ENCODE assay signal across 20 cellular contexts in genomic region chr20:63306673-63307537, GRCh38. TPM values are rescaled to one million over a fixed set of nuclear protein-coding genes. Genes with fewer than 3 reads are reported as not detected.
DNase-seq lines count a peak whose midpoint lies in the region; ATAC-seq, FAIRE-seq and TF ChIP-seq lines count a peak whose summit lies in the region.
"Had no signal": no experiment of that assay in that cellular context is flagged by ENCODE, and none has a peak within 500 bp of the region (broad histone marks: within the 10 kb centered on the region; RNA-seq: fewer than 3 reads in every experiment).

No MANE protein-coding gene starts in this region.

- no peaks in the 10 kb centered on the region for H3K9me1 ChIP-seq in K562 (ENCODE audit: control insufficient read depth, insufficient read depth, low read length)

- H3K27me3 ChIP-seq in right cardiac atrium (ENCODE audit: control insufficient read depth, insufficient read depth): no peaks in the 10 kb centered on the region
- peaks cover 0 to 45% of the 10 kb centered on the region in 2 experiments; a peak in 2 of 5 replicates for H3K27me3 ChIP-seq in K562 (ENCODE audit: control insufficient read depth in 2 of 2, insufficient read depth in 2 of 2, low read length in 2 of 2)

- H3K36me3 ChIP-seq in HEK293 (ENCODE audit: control insufficient read depth in 2 of 2, insufficient read depth in 1 of 2, low read length in 2 of 2) (no peaks in the 10 kb centered on the region), K562 (ENCODE audit: control insufficient read depth, insufficient read depth, low read length) (no peaks in the 10 kb centered on the region)
- H3K36me3 ChIP-seq: HAP-1 had no signal

- H3K4me1 ChIP-seq in right cardiac atrium (ENCODE audit: control insufficient read depth, insufficient read depth, low read length) (no peaks in the 10 kb centered on the region), HEK293 (ENCODE audit: control insufficient read depth, insufficient read depth, low read length) (no peaks in the 10 kb centered on the region), K562 (replicated peaks in 1 of 2; ENCODE audit: control insufficient read depth in 2 of 2, insufficient read depth in 2 of 2, low read length in 2 of 2) (peaks cover 0 to 36% of the 10 kb centered on the region in 2 experiments; a peak in 2 of 5 replicates)
- H3K4me1 ChIP-seq: Caco-2, HAP-1 had no signal

- POLR2A ChIA-PET in HEK293 (lab: Yijun Ruan, JAX) (no interaction called here), K562 (lab: Yijun Ruan, JAX) (no interaction called here)

- TF ChIP-seq EP300 in K562 (IDR thresholded peaks at IDR 0.05; ENCODE audit: low read length): no peak

- intact Hi-C loops in right cardiac atrium (cut with DNase I): no loop called here
- intact Hi-C loops in left cardiac atrium (cut with DNase I): no loop called here
- intact Hi-C loops in K562 (cut with micrococcal nuclease): no loop called here
- intact Hi-C loops in left colon (cut with DNase I, micrococcal nuclease): no loop called here

- no peak for TF ChIP-seq RAD21 in K562 (CRISPR knock-in tag; conservative IDR thresholded peaks at IDR 0.05 in 1 of 2, IDR thresholded peaks at IDR 0.05 in 1 of 2)

- ATAC-seq in right cardiac atrium (no peak), left cardiac atrium (no peak), K562 (no peak), left colon (no peak)
- ATAC-seq: CD8-positive, alpha-beta T cell; GM12878; GM23338 had no signal

- H3K9me3 ChIP-seq in right cardiac atrium (ENCODE audit: control insufficient read depth, low read length) (no peaks in the 10 kb centered on the region), HEK293 (ENCODE audit: control insufficient read depth, insufficient read depth, low read depth, low read length) (no peaks in the 10 kb centered on the region), K562 (replicated peaks; ENCODE audit: control insufficient read depth, insufficient read depth, low read depth, low read length) (no peaks in the 10 kb centered on the region)
- H3K9me3 ChIP-seq: HAP-1 had no signal

- 85% methylated on average over 35 of the region's 35 CpGs for WGBS in right cardiac atrium
- WGBS in K562 (ENCODE audit: insufficient coverage, low coverage, missing lambda C conversion rate): 34% methylated on average over 28 of the region's 35 CpGs

- no peak overlapping the region; a peak in 1 of 4 replicates for H3K9ac ChIP-seq in K562 (ENCODE audit: insufficient read depth in 1 of 2, low read depth in 2 of 2, low read length in 2 of 2)

- H3K27ac ChIP-seq in right cardiac atrium (ENCODE audit: low read length) (no peak overlapping the region), HEK293 (ENCODE audit: extremely low read depth, low read depth, low read length) (no peak overlapping the region), K562 (ENCODE audit: extremely low read depth, low read depth, low read length) (no peak overlapping the region)
- H3K27ac ChIP-seq: C4-2B had no signal

- BruUV-seq in K562 (replicated peaks; lab: Mats Ljungman, UMichigan): no TSS peak

- TF ChIP-seq CTCF in HEK293 (tag by site-specific recombination; IDR thresholded peaks at IDR 0.05): no peak
- no peak for TF ChIP-seq CTCF in K562 (IDR thresholded peaks at IDR 0.05 in 2 of 3, conservative IDR thresholded peaks at IDR 0.05 in 1 of 3; ENCODE audit: insufficient read depth in 2 of 3, low read depth in 1 of 3, low read length in 3 of 3)

- CTCF ChIA-PET in HEK293 (lab: Yijun Ruan, JAX): interaction anchor here (0.6 to 4.9 kb wide), 4 partner anchors 74 to 196 kb away, joined by 3 to 89 read pairs (median 12); no protein-coding TSS in a partner anchor
- CTCF ChIA-PET in K562 (lab: Yijun Ruan, JAX; ENCODE audit: low intra/inter-chr PET ratio): no interaction called here

- no peak overlapping the region for H2AFZ ChIP-seq in K562 (ENCODE audit: low read depth, low read length)
- H2AFZ ChIP-seq: GM23338 had no signal

- 0 out of 2 replicates have a peak, but pooled peaks cover 7% of the 10 kb centered on the region for H4K20me1 ChIP-seq in K562 (replicated peaks; ENCODE audit: control insufficient read depth, insufficient read depth, low read length)

- H3K4me3 ChIP-seq in right cardiac atrium (ENCODE audit: low read length) (no peak overlapping the region), HEK293 (ENCODE audit: low read depth, low read length) (no peak overlapping the region), K562 (no peak overlapping the region)
- H3K4me3 ChIP-seq: GM12878, GM23338, HAP-1 had no signal

- no peak overlapping the region for H3K4me2 ChIP-seq in K562 (ENCODE audit: insufficient read depth, low read length)
- H3K4me2 ChIP-seq: GM23338 had no signal

- FAIRE-seq in K562 (lab: Jason Lieb, UNC): no peak
- FAIRE-seq in HTR-8/SVneo (lab: Jason Lieb, UNC): no peak
- FAIRE-seq: GM12878, H54 had no signal

- H3K79me2 ChIP-seq in K562 (ENCODE audit: control insufficient read depth, insufficient read depth, low read length): no peaks in the 10 kb centered on the region

- in situ Hi-C loops in K562 (cut with MboI): no loop called here

- DNase-seq in right cardiac atrium (peak in 2 of 3 donors; percentile 38 to 51), left cardiac atrium (no peak), K562 (ENCODE audit: extremely low read depth in 1 of 4, low spot score in 3 of 4) (no peak), left colon (no peak), HTR-8/SVneo (ENCODE audit: insufficient read length, low spot score) (no peak)
- DNase-seq: Caco-2; CD4-positive, CD25-positive, alpha-beta regulatory T cell; DMS153; EL; GDM1 had no signal

- no peak for TF ChIP-seq POLR2A in K562 (conservative IDR thresholded peaks at IDR 0.05)

RNA-seq across cellular contexts. Expression of gene COL20A1, which starts 13.9 kb away (rescaled TPM):
- total RNA-seq in right cardiac atrium (not detected), left cardiac atrium (not detected), K562 (2014; rRNA removed) (not detected in 2 replicates), K562 (2014; rRNA removed; fragmentation: Illumina TruSeq; extraction: Trizol) (not detected in 2 replicates), K562 (2015; rRNA removed; fragmentation: Illumina TruSeq; extraction: Trizol) (not detected in 2 replicates), K562 (2021) (not detected in 2 replicates), left colon (not detected)
- polyA plus RNA-seq in right cardiac atrium (not detected), K562 (2011; rRNA removed) (not detected in 2 replicates), K562 (2014; fragmentation: Illumina TruSeq; extraction: Trizol) (not detected in 2 replicates), K562 (2014; fragmentation: Nextera tagmentation; extraction: Ambion mirVana) (not detected), K562 (2014; rRNA removed) (not detected in 2 replicates)
- total RNA-seq in K562 (2011; cell fraction: chromatin; rRNA removed; ENCODE audit: low replicate concordance): 0.12 and 0.19 TPM in 2 replicates
- 0.26 and 0.33 TPM in 2 replicates for total RNA-seq in K562 (2011; cell fraction: nucleolus; rRNA removed)
- 0.15 TPM in 1 of 2 replicates, not detected in the other for total RNA-seq in K562 (2011; cell fraction: nucleoplasm; rRNA removed)
- under 0.01 TPM in 1 of 2 replicates, not detected in the other for polyA plus RNA-seq in K562 (2011; cell fraction: cytosol; rRNA removed)
- 0.06 and 0.26 TPM in 2 replicates for polyA plus RNA-seq in K562 (2011; cell fraction: nucleus; rRNA removed)
- 0.06 TPM in 1 of 2 replicates, not detected in the other for polyA plus RNA-seq in K562 (2012)
- polyA minus RNA-seq in K562 (2011; rRNA and poly(A)+ RNA removed): not detected in 2 replicates
- not detected in 2 replicates for polyA minus RNA-seq in K562 (2011; cell fraction: cytosol; rRNA and poly(A)+ RNA removed)
- not detected in 2 replicates for polyA minus RNA-seq in K562 (2011; cell fraction: nucleus; rRNA and poly(A)+ RNA removed)
- total RNA-seq: A172, A673, GM12878 had no signal
- polyA plus RNA-seq: BJ; CD4-positive, CD25-positive, alpha-beta regulatory T cell; GM12878 had no signal

RNA-seq across cellular contexts. Expression of gene ARFGAP1, which starts 34.3 kb away (rescaled TPM):
- total RNA-seq in right cardiac atrium (10 to 100 TPM; 39.5 to 50.7 (median 41.7) TPM), left cardiac atrium (10 to 100 TPM; 32.1 to 50.3 TPM), K562 (2014; rRNA removed) (42.4 and 44.3 TPM in 2 replicates), K562 (2014; rRNA removed; fragmentation: Illumina TruSeq; extraction: Trizol) (15.7 and 17.6 TPM in 2 replicates), K562 (2015; rRNA removed; fragmentation: Illumina TruSeq; extraction: Trizol) (33.5 and 33.9 TPM in 2 replicates), K562 (2021) (85.3 and 102 TPM in 2 replicates), left colon (10 to 100 TPM; 67.4 to 95.2 TPM)
- polyA plus RNA-seq in right cardiac atrium (36.9 TPM), K562 (2011; rRNA removed) (39.1 and 89.8 TPM in 2 replicates), K562 (2014; fragmentation: Illumina TruSeq; extraction: Trizol) (24.9 and 45.2 TPM in 2 replicates), K562 (2014; fragmentation: Nextera tagmentation; extraction: Ambion mirVana) (under 1 TPM; 0.53 to 0.95 TPM), K562 (2014; rRNA removed) (54.4 and 73.2 TPM in 2 replicates)
- total RNA-seq in K562 (2011; cell fraction: chromatin; rRNA removed; ENCODE audit: low replicate concordance): 379 and 853 TPM in 2 replicates
- 493 and 502 TPM in 2 replicates for total RNA-seq in K562 (2011; cell fraction: nucleolus; rRNA removed)
- 305 and 355 TPM in 2 replicates for total RNA-seq in K562 (2011; cell fraction: nucleoplasm; rRNA removed)
- 59.1 and 89.5 TPM in 2 replicates for polyA plus RNA-seq in K562 (2011; cell fraction: cytosol; rRNA removed)
- 848 and 934 TPM in 2 replicates for polyA plus RNA-seq in K562 (2011; cell fraction: nucleus; rRNA removed)
- polyA plus RNA-seq in K562 (2012): 64.7 and 85.4 TPM in 2 replicates
- polyA minus RNA-seq in K562 (2011; rRNA and poly(A)+ RNA removed): 24.6 and 29.9 TPM in 2 replicates
- 33.3 and 40.3 TPM in 2 replicates for polyA minus RNA-seq in K562 (2011; cell fraction: cytosol; rRNA and poly(A)+ RNA removed)
- 103 and 183 TPM in 2 replicates for polyA minus RNA-seq in K562 (2011; cell fraction: nucleus; rRNA and poly(A)+ RNA removed)

RNA-seq across cellular contexts. Expression of gene NKAIN4, which starts 52.6 kb away (rescaled TPM):
- total RNA-seq in right cardiac atrium: not detected
- polyA plus RNA-seq in right cardiac atrium: not detected
- not detected for total RNA-seq in left cardiac atrium
- not detected in 2 replicates for total RNA-seq in K562 (2011; cell fraction: chromatin; rRNA removed; ENCODE audit: low replicate concordance)
- not detected in 2 replicates for total RNA-seq in K562 (2011; cell fraction: nucleolus; rRNA removed)
- total RNA-seq in K562 (2011; cell fraction: nucleoplasm; rRNA removed): not detected in 2 replicates
- not detected in 2 replicates for total RNA-seq in K562 (2014; rRNA removed)
- not detected in 2 replicates for total RNA-seq in K562 (2014; rRNA removed; fragmentation: Illumina TruSeq; extraction: Trizol)
- not detected in 2 replicates for total RNA-seq in K562 (2015; rRNA removed; fragmentation: Illumina TruSeq; extraction: Trizol)
- not detected in 2 replicates for total RNA-seq in K562 (2021)
- not detected in 2 replicates for polyA plus RNA-seq in K562 (2011; rRNA removed)
- polyA plus RNA-seq in K562 (2011; cell fraction: cytosol; rRNA removed): not detected in 2 replicates
- polyA plus RNA-seq in K562 (2011; cell fraction: nucleus; rRNA removed): not detected in 2 replicates
- not detected in 2 replicates for polyA plus RNA-seq in K562 (2012)
- not detected in 2 replicates for polyA plus RNA-seq in K562 (2014; fragmentation: Illumina TruSeq; extraction: Trizol)
- not detected for polyA plus RNA-seq in K562 (2014; fragmentation: Nextera tagmentation; extraction: Ambion mirVana)
- polyA plus RNA-seq in K562 (2014; rRNA removed): not detected in 2 replicates
- not detected in 2 replicates for polyA minus RNA-seq in K562 (2011; rRNA and poly(A)+ RNA removed)
- not detected in 2 replicates for polyA minus RNA-seq in K562 (2011; cell fraction: cytosol; rRNA and poly(A)+ RNA removed)
- polyA minus RNA-seq in K562 (2011; cell fraction: nucleus; rRNA and poly(A)+ RNA removed): not detected in 2 replicates
- under 1 TPM in 1 of 2 donors, not detected in 1; 0.27 TPM for total RNA-seq in left colon
- total RNA-seq: A172; A673; CD4-positive, CD25-positive, alpha-beta regulatory T cell; CD8-positive, alpha-beta T cell; GM12878 had no signal
- polyA plus RNA-seq: BJ; CD4-positive, CD25-positive, alpha-beta regulatory T cell had no signal

RNA-seq across cellular contexts. Expression of gene CHRNA4, which starts 54.2 kb away (rescaled TPM):
- total RNA-seq in right cardiac atrium: under 1 TPM in 3 of 4 donors, not detected in 1; 0.17 to 0.54 (median 0.38) TPM
- polyA plus RNA-seq in right cardiac atrium: 0.02 TPM
- total RNA-seq in left cardiac atrium: under 1 TPM; 0.06 to 0.31 TPM
- not detected in 2 replicates for total RNA-seq in K562 (2011; cell fraction: chromatin; rRNA removed; ENCODE audit: low replicate concordance)
- total RNA-seq in K562 (2011; cell fraction: nucleolus; rRNA removed): not detected in 2 replicates
- total RNA-seq in K562 (2011; cell fraction: nucleoplasm; rRNA removed): not detected in 2 replicates
- total RNA-seq in K562 (2014; rRNA removed): not detected in 2 replicates
- not detected in 2 replicates for total RNA-seq in K562 (2014; rRNA removed; fragmentation: Illumina TruSeq; extraction: Trizol)
- not detected in 2 replicates for total RNA-seq in K562 (2015; rRNA removed; fragmentation: Illumina TruSeq; extraction: Trizol)
- 0.02 TPM in 1 of 2 replicates, not detected in the other for total RNA-seq in K562 (2021)
- not detected in 2 replicates for polyA plus RNA-seq in K562 (2011; rRNA removed)
- polyA plus RNA-seq in K562 (2011; cell fraction: cytosol; rRNA removed): not detected in 2 replicates
- not detected in 2 replicates for polyA plus RNA-seq in K562 (2011; cell fraction: nucleus; rRNA removed)
- polyA plus RNA-seq in K562 (2012): not detected in 2 replicates
- polyA plus RNA-seq in K562 (2014; fragmentation: Illumina TruSeq; extraction: Trizol): not detected in 2 replicates
- not detected for polyA plus RNA-seq in K562 (2014; fragmentation: Nextera tagmentation; extraction: Ambion mirVana)
- polyA plus RNA-seq in K562 (2014; rRNA removed): not detected in 2 replicates
- not detected in 2 replicates for polyA minus RNA-seq in K562 (2011; rRNA and poly(A)+ RNA removed)
- polyA minus RNA-seq in K562 (2011; cell fraction: cytosol; rRNA and poly(A)+ RNA removed): not detected in 2 replicates
- not detected in 2 replicates for polyA minus RNA-seq in K562 (2011; cell fraction: nucleus; rRNA and poly(A)+ RNA removed)
- not detected for total RNA-seq in left colon
- total RNA-seq: CD4-positive, CD25-positive, alpha-beta regulatory T cell; CD8-positive, alpha-beta T cell had no signal
- polyA plus RNA-seq: BJ; CD4-positive, CD25-positive, alpha-beta regulatory T cell had no signal

Comparison
In these comparisons a context has a peak if more than half of its experiments do, and no peak if none do; other contexts are left out.
1. DNase-seq: peak in right cardiac atrium (2 of 3); none in left cardiac atrium (single experiment), K562 (0 of 4), left colon (0 of 2) and HTR-8/SVneo (single experiment).